ENCODE assay signal across 20 cellular contexts in genomic region chr11:74012072-74012809, GRCh38. TPM values are rescaled to one million over a fixed set of nuclear protein-coding genes. Genes with fewer than 3 reads are reported as not detected.
DNase-seq lines count a peak whose midpoint lies in the region; ATAC-seq and TF ChIP-seq lines count a peak whose summit lies in the region.
"Had no signal": no experiment of that assay in that cellular context is flagged by ENCODE, and none has a peak within 500 bp of the region (broad histone marks: within the 10 kb centered on the region; RNA-seq: fewer than 3 reads in every experiment).

No MANE protein-coding gene starts in this region.

- H3K4me2 ChIP-seq in PC-3 (ENCODE audit: low read length): no peak overlapping the region
- H3K4me2 ChIP-seq: neural progenitor cell, PC-9 had no signal

- CTCF ChIA-PET in activated CD8-positive, alpha-beta T cell treated with anti-CD3 and anti-CD28 coated beads for 36 hours (lab: Charles Lee): interaction anchor here (0.7 to 2.7 kb wide), 2 partner anchors 9 to 17 kb away, joined by 3 to 9 read pairs; no protein-coding TSS in a partner anchor
- CTCF ChIA-PET in PC-3 (lab: Charles Lee): no interaction called here

- H3F3A ChIP-seq in PC-3 (ENCODE audit: low read length, unreplicated experiment): no peaks in the 10 kb centered on the region

- H3K9me3 ChIP-seq in SJCRH30 (replicated peaks) (no peaks in the 10 kb centered on the region), PC-3 (ENCODE audit: low read length) (no peaks in the 10 kb centered on the region)
- H3K9me3 ChIP-seq: Caco-2, vagina had no signal

- DNase-seq in activated T-cell treated with anti-CD3 and anti-CD28 coated beads, Interleukin-2, amount 50 U/mL, for 24 hours: no peak
- DNase-seq in activated T-cell treated with anti-CD3 and anti-CD28 coated beads, Interleukin-2, amount 50 U/mL, for 1 hour: no peak
- no peak for DNase-seq in activated CD8-positive, alpha-beta T cell treated with anti-CD3 and anti-CD28 coated beads for 36 hours
- DNase-seq in stimulated activated effector memory CD8-positive, alpha-beta T cell treated with anti-CD3 and anti-CD28 coated beads, Interleukin-12 subunit alpha, Interleukin-12 subunit beta, amount 100 ng/mL, for 72 hours (ENCODE audit: low spot score in 2 of 2): no peak
- DNase-seq in SJCRH30 (no peak), PC-3 (no peak)
- DNase-seq: ACHN, Kasumi-1, NCI-H1417, NCI-H748 treated with DMSO at 0.1 percent for 48 hours, PC-9, retina, substantia nigra had no signal

- no TSS peak for BruUV-seq in PC-3 (replicated peaks; lab: Mats Ljungman, UMichigan)

- peaks cover 58% of the 10 kb centered on the region for H3K36me3 Mint-ChIP-seq in activated T-cell treated with anti-CD3 and anti-CD28 coated beads, Interleukin-2, amount 50 U/mL, for 24 hours (ENCODE audit: low read depth)
- peaks cover 31% of the 10 kb centered on the region for H3K36me3 Mint-ChIP-seq in activated CD8-positive, alpha-beta T cell treated with anti-CD3 and anti-CD28 coated beads for 36 hours (ENCODE audit: low read depth)
- H3K36me3 Mint-ChIP-seq in dendritic cell treated with granulocyte-macrophage colony-stimulating factor and Interleukin-4, amounts not matched to agents 40 ng/mL and 50 ng/mL, for 4 days (ENCODE audit: low read depth): peaks cover 47% of the 10 kb centered on the region
- peaks cover 19% of the 10 kb centered on the region for H3K36me3 Mint-ChIP-seq in stimulated activated effector memory CD8-positive, alpha-beta T cell treated with anti-CD3 and anti-CD28 coated beads, Interleukin-12 subunit alpha, Interleukin-12 subunit beta, amount 100 ng/mL, for 72 hours

- intact Hi-C loops in activated CD8-positive, alpha-beta T cell treated with anti-CD3 and anti-CD28 coated beads for 36 hours (cut with micrococcal nuclease): no loop called here
- intact Hi-C loops in dendritic cell treated with granulocyte-macrophage colony-stimulating factor and Interleukin-4, amounts not matched to agents 40 ng/mL and 50 ng/mL, for 4 days (cut with micrococcal nuclease): no loop called here
- intact Hi-C loops in PC-3 (cut with micrococcal nuclease): no loop called here

- H3K4me1 ChIP-seq in SJCRH30 (peaks cover 5% of the 10 kb centered on the region; the same call in 1 of the 2 replicates), PC-3 (ENCODE audit: insufficient read depth, low read length) (no peaks in the 10 kb centered on the region)
- H3K4me1 ChIP-seq: Caco-2, neural progenitor cell, vagina had no signal

- no peaks in the 10 kb centered on the region for H3K9me3 Mint-ChIP-seq in activated T-cell treated with anti-CD3 and anti-CD28 coated beads, Interleukin-2, amount 50 U/mL, for 24 hours
- no peaks in the 10 kb centered on the region for H3K9me3 Mint-ChIP-seq in activated CD8-positive, alpha-beta T cell treated with anti-CD3 and anti-CD28 coated beads for 36 hours
- H3K9me3 Mint-ChIP-seq in dendritic cell treated with granulocyte-macrophage colony-stimulating factor and Interleukin-4, amounts not matched to agents 40 ng/mL and 50 ng/mL, for 4 days: no peaks in the 10 kb centered on the region
- H3K9me3 Mint-ChIP-seq in stimulated activated effector memory CD8-positive, alpha-beta T cell treated with anti-CD3 and anti-CD28 coated beads, Interleukin-12 subunit alpha, Interleukin-12 subunit beta, amount 100 ng/mL, for 72 hours: no peaks in the 10 kb centered on the region
- H3K9me3 Mint-ChIP-seq: neural progenitor cell had no signal

- H3K27ac ChIP-seq in SJCRH30 (no peak overlapping the region), PC-3 (ENCODE audit: low read length) (no peak overlapping the region)
- H3K27ac ChIP-seq: neural progenitor cell, PC-9, SK-N-MC, vagina had no signal

- no peaks in the 10 kb centered on the region for H3K9me2 ChIP-seq in PC-3 (replicated peaks; ENCODE audit: low read length)

- H3K4me3 ChIP-seq in SJCRH30 (no peak overlapping the region), PC-3 (ENCODE audit: low read length) (no peak overlapping the region)
- H3K4me3 ChIP-seq: cardiac muscle cell, neural progenitor cell, PC-9, SK-N-MC, vagina had no signal

- no peak overlapping the region for H3K9ac ChIP-seq in PC-3 (ENCODE audit: low read length)
- H3K9ac ChIP-seq: neural progenitor cell had no signal

- no peak overlapping the region for H3K4me3 Mint-ChIP-seq in activated T-cell treated with anti-CD3 and anti-CD28 coated beads, Interleukin-2, amount 50 U/mL, for 24 hours
- no peak overlapping the region for H3K4me3 Mint-ChIP-seq in activated CD8-positive, alpha-beta T cell treated with anti-CD3 and anti-CD28 coated beads for 36 hours
- H3K4me3 Mint-ChIP-seq in dendritic cell treated with granulocyte-macrophage colony-stimulating factor and Interleukin-4, amounts not matched to agents 40 ng/mL and 50 ng/mL, for 4 days: no peak overlapping the region
- peak overlapping the region; percentile 47 for H3K4me3 Mint-ChIP-seq in stimulated activated effector memory CD8-positive, alpha-beta T cell treated with anti-CD3 and anti-CD28 coated beads, Interleukin-12 subunit alpha, Interleukin-12 subunit beta, amount 100 ng/mL, for 72 hours
- H3K4me3 Mint-ChIP-seq: neural progenitor cell had no signal

- no peaks in the 10 kb centered on the region for H3K79me2 ChIP-seq in PC-3 (ENCODE audit: low read length)

- H2AFZ ChIP-seq in PC-3 (ENCODE audit: low read length): no peak overlapping the region
- H2AFZ ChIP-seq: neural progenitor cell, PC-9 had no signal

- POLR2A ChIA-PET in activated CD8-positive, alpha-beta T cell treated with anti-CD3 and anti-CD28 coated beads for 36 hours (lab: Charles Lee): interaction anchor here (1.0 to 17.6 kb wide), 13 partner anchors 8 to 48 kb away, joined by 3 to 269 read pairs (median 5); partner anchors contain the start of gene UCP2
- POLR2A ChIA-PET in PC-3 (lab: Charles Lee; ENCODE audit: unreplicated experiment): no interaction called here

- no peaks in the 10 kb centered on the region for H3K27me3 Mint-ChIP-seq in activated T-cell treated with anti-CD3 and anti-CD28 coated beads, Interleukin-2, amount 50 U/mL, for 24 hours
- H3K27me3 Mint-ChIP-seq in activated CD8-positive, alpha-beta T cell treated with anti-CD3 and anti-CD28 coated beads for 36 hours: no peaks in the 10 kb centered on the region
- H3K27me3 Mint-ChIP-seq in dendritic cell treated with granulocyte-macrophage colony-stimulating factor and Interleukin-4, amounts not matched to agents 40 ng/mL and 50 ng/mL, for 4 days: no peaks in the 10 kb centered on the region

- no peaks in the 10 kb centered on the region for H3K27me3 ChIP-seq in SJCRH30
- no peaks in the 10 kb centered on the region for H3K27me3 ChIP-seq in PC-3 (ENCODE audit: low read length)
- H3K27me3 ChIP-seq: cardiac muscle cell, neural progenitor cell, vagina had no signal

- ATAC-seq in activated CD8-positive, alpha-beta T cell treated with anti-CD3 and anti-CD28 coated beads for 36 hours: no peak
- no peak for ATAC-seq in stimulated activated effector memory CD8-positive, alpha-beta T cell treated with anti-CD3 and anti-CD28 coated beads, Interleukin-12 subunit alpha, Interleukin-12 subunit beta, amount 100 ng/mL, for 72 hours
- ATAC-seq in SK-N-SH treated with all-trans-retinoic acid at 6 μM for 48 hours (no peak), PC-3 (no peak)

- H3K4me1 Mint-ChIP-seq in activated T-cell treated with anti-CD3 and anti-CD28 coated beads, Interleukin-2, amount 50 U/mL, for 24 hours (ENCODE audit: low read depth): peaks cover 93% of the 10 kb centered on the region
- peaks cover 91% of the 10 kb centered on the region for H3K4me1 Mint-ChIP-seq in activated CD8-positive, alpha-beta T cell treated with anti-CD3 and anti-CD28 coated beads for 36 hours (ENCODE audit: low read depth)
- peaks cover 21% of the 10 kb centered on the region for H3K4me1 Mint-ChIP-seq in dendritic cell treated with granulocyte-macrophage colony-stimulating factor and Interleukin-4, amounts not matched to agents 40 ng/mL and 50 ng/mL, for 4 days (ENCODE audit: low read depth)
- peaks cover 67% of the 10 kb centered on the region for H3K4me1 Mint-ChIP-seq in stimulated activated effector memory CD8-positive, alpha-beta T cell treated with anti-CD3 and anti-CD28 coated beads, Interleukin-12 subunit alpha, Interleukin-12 subunit beta, amount 100 ng/mL, for 72 hours
- H3K4me1 Mint-ChIP-seq: neural progenitor cell had no signal

- H3K36me3 ChIP-seq in SJCRH30 (peaks cover 4% of the 10 kb centered on the region; the same call in 1 of the 2 replicates), PC-3 (ENCODE audit: low read depth, low read length) (peaks cover 7% of the 10 kb centered on the region; the same call in 1 of the 2 replicates)
- H3K36me3 ChIP-seq: cardiac muscle cell, neural progenitor cell, vagina had no signal

- H4K20me1 ChIP-seq in PC-3 (ENCODE audit: low read length): no peaks in the 10 kb centered on the region

- TF ChIP-seq CTCF in activated CD8-positive, alpha-beta T cell treated with anti-CD3 and anti-CD28 coated beads for 36 hours (IDR thresholded peaks at IDR 0.05): no peak
- no peak for TF ChIP-seq CTCF in PC-3 (conservative IDR thresholded peaks at IDR 0.05; ENCODE audit: low read depth, low read length)

- peak overlapping the region; percentile 94 for H3K27ac Mint-ChIP-seq in activated T-cell treated with anti-CD3 and anti-CD28 coated beads, Interleukin-2, amount 50 U/mL, for 24 hours
- H3K27ac Mint-ChIP-seq in activated CD8-positive, alpha-beta T cell treated with anti-CD3 and anti-CD28 coated beads for 36 hours: peak overlapping the region; percentile 98
- H3K27ac Mint-ChIP-seq in dendritic cell treated with granulocyte-macrophage colony-stimulating factor and Interleukin-4, amounts not matched to agents 40 ng/mL and 50 ng/mL, for 4 days: peak overlapping the region; percentile 11
- peak overlapping the region; percentile 96 for H3K27ac Mint-ChIP-seq in stimulated activated effector memory CD8-positive, alpha-beta T cell treated with anti-CD3 and anti-CD28 coated beads, Interleukin-12 subunit alpha, Interleukin-12 subunit beta, amount 100 ng/mL, for 72 hours

TF ChIP-seq in SK-N-SH treated with all-trans-retinoic acid at 6 μM for 48 hours, 23 proteins besides CTCF, POLR2A, EP300 and RAD21:
- TF ChIP-seq ZNF8 (CRISPR knock-in tag; IDR thresholded peaks at IDR 0.05) (no peak), ISL1 (CRISPR knock-in tag; IDR thresholded peaks at IDR 0.05) (no peak), ZNF565 (CRISPR knock-in tag; conservative IDR thresholded peaks at IDR 0.05; ENCODE audit: low read depth) (no peak), ZFP30 (CRISPR knock-in tag; IDR thresholded peaks at IDR 0.05) (no peak), ZNF70 (CRISPR knock-in tag; IDR thresholded peaks at IDR 0.05) (no peak)

RNA-seq across cellular contexts. Expression of gene UCP3, which starts 3.4 kb away (rescaled TPM):
- 1 to 10 TPM; 1.5 to 2.2 TPM for total RNA-seq in activated CD8-positive, alpha-beta T cell treated with anti-CD3 and anti-CD28 coated beads for 36 hours
- 0.53 and 1.2 TPM in 2 replicates for total RNA-seq in SJCRH30 (2014; rRNA removed; shearing (Covaris generic))
- 1.2 and 1.8 TPM in 2 replicates for total RNA-seq in PC-3 (2014; rRNA removed)

RNA-seq across cellular contexts. Expression of gene UCP2, which starts 29.6 kb away (rescaled TPM):
- total RNA-seq in activated CD8-positive, alpha-beta T cell treated with anti-CD3 and anti-CD28 coated beads for 36 hours: 100 to 1,000 TPM; 244 to 252 TPM
- total RNA-seq in SJCRH30 (2014; rRNA removed; shearing (Covaris generic)): 25.8 and 28.8 TPM in 2 replicates
- total RNA-seq in PC-3 (2014; rRNA removed): 6.4 and 11.9 TPM in 2 replicates

Comparison
In these comparisons a context has a peak if more than half of its experiments do, and no peak if none do; other contexts are left out.
1. H3K27ac Mint-ChIP-seq: peak in every context shown above with its lines; median percentile 98 in activated CD8-positive, alpha-beta T cell treated with anti-CD3 and anti-CD28 coated beads for 36 hours; 96 in stimulated activated effector memory CD8-positive, alpha-beta T cell treated with anti-CD3 and anti-CD28 coated beads, Interleukin-12 subunit alpha, Interleukin-12 subunit beta, amount 100 ng/mL, for 72 hours; 94 in activated T-cell treated with anti-CD3 and anti-CD28 coated beads, Interleukin-2, amount 50 U/mL, for 24 hours; 11 in dendritic cell treated with granulocyte-macrophage colony-stimulating factor and Interleukin-4, amounts not matched to agents 40 ng/mL and 50 ng/mL, for 4 days.